ENCODE assay signal across 8 cellular contexts in the genomic region with DNA sequence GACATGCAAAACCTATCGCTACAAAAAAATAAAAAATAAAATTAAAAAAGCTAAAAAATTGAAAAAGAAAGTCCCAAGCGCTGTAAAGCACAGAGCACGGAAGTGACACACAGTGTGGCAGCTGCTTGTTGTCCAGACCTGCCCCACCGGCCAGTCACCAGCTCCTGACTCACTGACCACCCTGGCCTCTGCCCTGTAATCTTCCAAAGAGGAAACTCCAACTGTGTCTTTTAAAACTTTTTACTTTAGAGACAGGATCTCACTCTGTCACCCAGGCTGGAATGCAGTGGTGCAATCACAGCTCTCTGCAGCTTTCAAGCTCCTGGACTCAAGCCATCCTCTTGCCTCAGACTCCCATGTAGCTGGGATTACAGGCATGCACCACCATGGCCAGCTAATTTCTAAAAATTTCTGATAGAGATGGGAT. TPM values are rescaled to one million over a fixed set of nuclear protein-coding genes. Genes with fewer than 3 reads are reported as not detected.
A peak's percentile ranks its signal among the peaks of the same experiment; 100 is the strongest.
DNase-seq lines count a peak whose midpoint lies in the region; ATAC-seq and TF ChIP-seq lines count a peak whose summit lies in the region.

No MANE protein-coding gene starts in this region.

- no peaks in the 10 kb centered on the region for H3K9me3 Mint-ChIP-seq in naive thymus-derived CD4-positive, alpha-beta T cell
- H3K9me3 Mint-ChIP-seq in T-helper 2 cell treated with Interferon-gamma antibody and Interleukin-4, amounts not matched to agents 5 μg/mL and 100 μg/mL, for 36 hours: no peaks in the 10 kb centered on the region

- H3K36me3 ChIP-seq in OCI-LY7 (ENCODE audit: insufficient read depth, low read length): no peaks in the 10 kb centered on the region
- no peaks in the 10 kb centered on the region for H3K36me3 ChIP-seq in naive thymus-derived CD4-positive, alpha-beta T cell (ENCODE audit: control insufficient read depth in 2 of 3, insufficient read depth in 3 of 3, low read length in 3 of 3)

- POLR2A ChIA-PET in OCI-LY7 (lab: Charles Lee): interaction anchor here (0.7 to 1.6 kb wide), 5 partner anchors 19 to 96 kb away, joined by 3 to 5 read pairs (median 4); no protein-coding TSS in a partner anchor
- POLR2A ChIA-PET in naive thymus-derived CD4-positive, alpha-beta T cell (lab: Charles Lee): no interaction called here

- intact Hi-C loops in OCI-LY7 (cut with micrococcal nuclease; ENCODE audit: unreplicated experiment): no loop called here
- intact Hi-C loops in naive thymus-derived CD4-positive, alpha-beta T cell (cut with micrococcal nuclease): no loop called here

- peak; percentile 79 for ATAC-seq in naive thymus-derived CD4-positive, alpha-beta T cell
- ATAC-seq in GM18868 (IDR thresholded peaks at IDR 0.05; ENCODE audit: unreplicated experiment): no peak
- no peak for ATAC-seq in HG02884 (IDR thresholded peaks at IDR 0.05; ENCODE audit: unreplicated experiment)

- no peaks in the 10 kb centered on the region for H4K20me1 ChIP-seq in OCI-LY7 (ENCODE audit: insufficient read depth, low read length)

- H3K9me2 ChIP-seq in OCI-LY7 (ENCODE audit: insufficient read depth, low read length): no peaks in the 10 kb centered on the region

- H3K27me3 ChIP-seq in naive thymus-derived CD4-positive, alpha-beta T cell (ENCODE audit: control insufficient read depth in 2 of 2, insufficient read depth in 2 of 2, low read length in 2 of 2): no peaks in the 10 kb centered on the region

- peaks cover 0 to 32% (median 0%) of the 10 kb centered on the region in 5 donors for H3K36me3 Mint-ChIP-seq in naive thymus-derived CD4-positive, alpha-beta T cell
- H3K36me3 Mint-ChIP-seq in T-helper 2 cell treated with Interferon-gamma antibody and Interleukin-4, amounts not matched to agents 5 μg/mL and 100 μg/mL, for 36 hours (ENCODE audit: low read depth): no peaks in the 10 kb centered on the region

- peak; percentile 87 for DNase-seq in AG09309 (ENCODE audit: low read depth)
- no peak for DNase-seq in OCI-LY7 (ENCODE audit: low spot score)
- DNase-seq in fibroblast of gingiva (ENCODE audit: low read depth): peak; percentile 96
- DNase-seq in naive thymus-derived CD4-positive, alpha-beta T cell: no peak
- no peak for DNase-seq in T-helper 2 cell treated with Interferon-gamma antibody and Interleukin-4, amounts not matched to agents 5 μg/mL and 100 μg/mL, for 36 hours (ENCODE audit: low spot score)
- DNase-seq in activated CD4-positive, CD25-positive, alpha-beta regulatory T cell (lab: John Stamatoyannopoulos, UW): no peak

- peaks cover 26 to 49% (median 33%) of the 10 kb centered on the region in 7 donors for H3K4me1 Mint-ChIP-seq in naive thymus-derived CD4-positive, alpha-beta T cell
- H3K4me1 Mint-ChIP-seq in T-helper 2 cell treated with Interferon-gamma antibody and Interleukin-4, amounts not matched to agents 5 μg/mL and 100 μg/mL, for 36 hours (ENCODE audit: low read depth): peaks cover 10% of the 10 kb centered on the region

- H3K79me2 ChIP-seq in OCI-LY7 (ENCODE audit: insufficient read depth, low read depth, low read length): peaks cover 75% of the 10 kb centered on the region

- TF ChIP-seq CTCF in AG09309 (IDR thresholded peaks at IDR 0.05; ENCODE audit: control insufficient read depth, insufficient read depth, low read depth, low read length, missing control alignments) (no peak), OCI-LY7 (conservative IDR thresholded peaks at IDR 0.05; ENCODE audit: low read length) (no peak)

- CTCF ChIA-PET in OCI-LY7 (lab: Charles Lee; ENCODE audit: unreplicated experiment): no interaction called here
- CTCF ChIA-PET in naive thymus-derived CD4-positive, alpha-beta T cell (lab: Charles Lee): interaction anchor here (0.7 kb wide), 1 partner anchor 1683 kb away, joined by 3 read pairs; no protein-coding TSS in a partner anchor

- H3K4me3 Mint-ChIP-seq in naive thymus-derived CD4-positive, alpha-beta T cell: no peak overlapping the region
- H3K4me3 Mint-ChIP-seq in T-helper 2 cell treated with Interferon-gamma antibody and Interleukin-4, amounts not matched to agents 5 μg/mL and 100 μg/mL, for 36 hours: no peak overlapping the region

- no peaks in the 10 kb centered on the region for H3K9me3 ChIP-seq in OCI-LY7 (ENCODE audit: low read length)
- H3K9me3 ChIP-seq in naive thymus-derived CD4-positive, alpha-beta T cell (ENCODE audit: control insufficient read depth in 2 of 3, low read length in 3 of 3): no peaks in the 10 kb centered on the region

- H2AFZ ChIP-seq in OCI-LY7 (ENCODE audit: low read length): no peak overlapping the region

- peaks cover 51% of the 10 kb centered on the region for H3K4me1 ChIP-seq in OCI-LY7 (ENCODE audit: insufficient read depth, low read length, poor library complexity, severe bottlenecking)
- no peaks in the 10 kb centered on the region for H3K4me1 ChIP-seq in naive thymus-derived CD4-positive, alpha-beta T cell (ENCODE audit: control insufficient read depth in 2 of 2, insufficient read depth in 2 of 2, low read length in 2 of 2)

- H3K4me2 ChIP-seq in OCI-LY7 (ENCODE audit: low read length): peak overlapping the region; percentile 80

- H3K27ac Mint-ChIP-seq in naive thymus-derived CD4-positive, alpha-beta T cell: no peak overlapping the region
- H3K27ac Mint-ChIP-seq in T-helper 2 cell treated with Interferon-gamma antibody and Interleukin-4, amounts not matched to agents 5 μg/mL and 100 μg/mL, for 36 hours: no peak overlapping the region

- no TSS peak for BruUV-seq in OCI-LY7 (replicated peaks; lab: Mats Ljungman, UMichigan)

- no peaks in the 10 kb centered on the region for H3K27me3 Mint-ChIP-seq in naive thymus-derived CD4-positive, alpha-beta T cell
- H3K27me3 Mint-ChIP-seq in T-helper 2 cell treated with Interferon-gamma antibody and Interleukin-4, amounts not matched to agents 5 μg/mL and 100 μg/mL, for 36 hours (ENCODE audit: low read depth): no peaks in the 10 kb centered on the region

- H3K4me3 ChIP-seq in AG09309 (ENCODE audit: control insufficient read depth, low read depth, low read length): no peak overlapping the region
- H3K4me3 ChIP-seq in OCI-LY7 (ENCODE audit: low read depth, low read length, poor library complexity, severe bottlenecking): no peak overlapping the region
- no peak overlapping the region for H3K4me3 ChIP-seq in naive thymus-derived CD4-positive, alpha-beta T cell (ENCODE audit: low read length)

- H3K27ac ChIP-seq in OCI-LY7 (ENCODE audit: low read depth, low read length, poor library complexity, severe bottlenecking): peak overlapping the region; percentile 82
- no peak overlapping the region for H3K27ac ChIP-seq in naive thymus-derived CD4-positive, alpha-beta T cell (ENCODE audit: low read depth, low read length)

RNA-seq across cellular contexts. Expression of gene GNA12, which starts 23.6 kb away (rescaled TPM):
- total RNA-seq in OCI-LY7 (2014; rRNA removed; shearing (Covaris generic)): 6.5 and 10.3 TPM in 2 replicates
- 35.9 and 36.1 TPM in 2 replicates for total RNA-seq in OCI-LY7 (2022)
- 10 to 100 TPM; 18.1 to 25.7 (median 21.0) TPM for total RNA-seq in naive thymus-derived CD4-positive, alpha-beta T cell
- 1 to 10 TPM; 4.2 to 9.2 TPM for polyA plus RNA-seq in naive thymus-derived CD4-positive, alpha-beta T cell

Comparison
In these comparisons a context has a peak if more than half of its experiments do, and no peak if none do; other contexts are left out.
1. DNase-seq: peak in AG09309 (single experiment) and fibroblast of gingiva (single experiment); none in OCI-LY7 (single experiment), naive thymus-derived CD4-positive, alpha-beta T cell (0 of 9), T-helper 2 cell treated with Interferon-gamma antibody and Interleukin-4, amounts not matched to agents 5 μg/mL and 100 μg/mL, for 36 hours (single experiment) and activated CD4-positive, CD25-positive, alpha-beta regulatory T cell (0 of 4).